In genomic region chr5:43485406-43485805, GRCh38 we compare ENCODE assay signal across 12 cellular contexts. TPM values are rescaled to one million over a fixed set of nuclear protein-coding genes. Genes with fewer than 3 reads are reported as not detected.
DNase-seq lines count a peak whose midpoint lies in the region; ATAC-seq, FAIRE-seq and TF ChIP-seq lines count a peak whose summit lies in the region.
"Had no signal": no experiment of that assay in that cellular context is flagged by ENCODE, and none has a peak within 500 bp of the region (broad histone marks: within the 10 kb centered on the region; RNA-seq: fewer than 3 reads in every experiment).

No MANE protein-coding gene starts in this region.

- peaks cover 33% of the 10 kb centered on the region for H3K36me3 Mint-ChIP-seq in activated naive CD8-positive, alpha-beta T cell treated with anti-CD3 and anti-CD28 coated beads, Interleukin-2, amount 50 U/mL, for 24 hours (ENCODE audit: low read depth)
- H3K36me3 Mint-ChIP-seq in natural killer cell treated with Interleukin-12 subunit alpha and Interleukin-12 subunit beta and Interleukin-15 and Interleukin-18, amount 100 ng/mL, for 72 hours, result peaks cover 6% of the 10 kb centered on the region

- ATAC-seq in activated naive CD8-positive, alpha-beta T cell treated with anti-CD3 and anti-CD28 coated beads, Interleukin-2, amount 50 U/mL, for 24 hours, result no peak
- ATAC-seq in natural killer cell treated with Interleukin-12 subunit alpha and Interleukin-12 subunit beta and Interleukin-15 and Interleukin-18, amount 100 ng/mL, for 72 hours, result no peak
- ATAC-seq in HG03159 (IDR thresholded peaks at IDR 0.05; ENCODE audit: unreplicated experiment) (no peak), HG02973 (IDR thresholded peaks at IDR 0.05; ENCODE audit: unreplicated experiment) (no peak)
- ATAC-seq: activated CD4-positive, CD25-positive, alpha-beta regulatory T cell treated with anti-CD3 and anti-CD28 coated beads, Interleukin-2, amount 50 U/mL, for 24 hours had no signal

- peaks cover 2% of the 10 kb centered on the region for H3K27me3 Mint-ChIP-seq in activated naive CD8-positive, alpha-beta T cell treated with anti-CD3 and anti-CD28 coated beads, Interleukin-2, amount 50 U/mL, for 24 hours
- H3K27me3 Mint-ChIP-seq in natural killer cell treated with Interleukin-12 subunit alpha and Interleukin-12 subunit beta and Interleukin-15 and Interleukin-18, amount 100 ng/mL, for 72 hours, result no peaks in the 10 kb centered on the region

- H3K9me3 Mint-ChIP-seq in activated naive CD8-positive, alpha-beta T cell treated with anti-CD3 and anti-CD28 coated beads, Interleukin-2, amount 50 U/mL, for 24 hours, result no peaks in the 10 kb centered on the region
- H3K9me3 Mint-ChIP-seq in natural killer cell treated with Interleukin-12 subunit alpha and Interleukin-12 subunit beta and Interleukin-15 and Interleukin-18, amount 100 ng/mL, for 72 hours, result no peaks in the 10 kb centered on the region

- no peak for TF ChIP-seq POLR2A in GM12891 (IDR thresholded peaks at IDR 0.05; ENCODE audit: low read depth, low read length)

- peak overlapping the region; percentile 99 for H3K27ac Mint-ChIP-seq in activated naive CD8-positive, alpha-beta T cell treated with anti-CD3 and anti-CD28 coated beads, Interleukin-2, amount 50 U/mL, for 24 hours
- peak overlapping the region; percentile 98 for H3K27ac Mint-ChIP-seq in natural killer cell treated with Interleukin-12 subunit alpha and Interleukin-12 subunit beta and Interleukin-15 and Interleukin-18, amount 100 ng/mL, for 72 hours

- no peak for FAIRE-seq in GM12891 (lab: Jason Lieb, UNC)
- FAIRE-seq: colon had no signal

- H3K4me3 Mint-ChIP-seq in activated naive CD8-positive, alpha-beta T cell treated with anti-CD3 and anti-CD28 coated beads, Interleukin-2, amount 50 U/mL, for 24 hours, result peak overlapping the region; percentile 95
- peak overlapping the region; percentile 35 for H3K4me3 Mint-ChIP-seq in natural killer cell treated with Interleukin-12 subunit alpha and Interleukin-12 subunit beta and Interleukin-15 and Interleukin-18, amount 100 ng/mL, for 72 hours

- H3K4me1 Mint-ChIP-seq in activated naive CD8-positive, alpha-beta T cell treated with anti-CD3 and anti-CD28 coated beads, Interleukin-2, amount 50 U/mL, for 24 hours, result peaks cover 41% of the 10 kb centered on the region
- peaks cover 20 to 38% of the 10 kb centered on the region in 2 donors for H3K4me1 Mint-ChIP-seq in natural killer cell treated with Interleukin-12 subunit alpha and Interleukin-12 subunit beta and Interleukin-15 and Interleukin-18, amount 100 ng/mL, for 72 hours (ENCODE audit: low read depth in 2 of 2)

- no peak for DNase-seq in GM12891 (ENCODE audit: insufficient read length, low spot score)
- peak; percentile 22 for DNase-seq in NAMALWA (ENCODE audit: low spot score)
- no peak for DNase-seq in activated naive CD8-positive, alpha-beta T cell treated with anti-CD3 and anti-CD28 coated beads, Interleukin-2, amount 50 U/mL, for 24 hours
- DNase-seq in natural killer cell treated with Interleukin-12 subunit alpha and Interleukin-12 subunit beta and Interleukin-15 and Interleukin-18, amount 100 ng/mL, for 72 hours (ENCODE audit: low spot score), result no peak
- no peak for DNase-seq in midbrain (lab: John Stamatoyannopoulos, UW)
- no peak for DNase-seq in stimulated activated CD4-positive, alpha-beta T cell treated with anti-CD3 and anti-CD28 coated beads, Interleukin-2, amount 100 ng/mL, for 24 hours
- DNase-seq: NCI-H748 treated with DMSO at 0.1 percent for 48 hours, retina had no signal

TF ChIP-seq in GM12891, 5 proteins besides CTCF, POLR2A, EP300 and RAD21:
- TF ChIP-seq SPI1 (IDR thresholded peaks at IDR 0.05; ENCODE audit: low read depth, low read length), result 0 out of 2 replicates have a peak, but pooled peaks have one; percentile 9
- TF ChIP-seq POU2F2 (IDR thresholded peaks at IDR 0.05; ENCODE audit: low read depth, low read length), result no peak
- TF ChIP-seq TAF1 (IDR thresholded peaks at IDR 0.05; ENCODE audit: low read depth, low read length), result no peak
- TF ChIP-seq POLR2AphosphoS5 (IDR thresholded peaks at IDR 0.05; ENCODE audit: low read depth, low read length), result no peak
- no peak for TF ChIP-seq PAX5 (IDR thresholded peaks at IDR 0.05; ENCODE audit: insufficient read depth, low read length, severe bottlenecking)

RNA-seq across cellular contexts. Expression of gene TMEM267, which starts 1.7 kb away (rescaled TPM):
- polyA plus RNA-seq in GM12891 (2012; ENCODE audit: low read depth, missing spikeins), result 7.0 TPM
- 10 to 100 TPM; 20.6 to 23.0 TPM for total RNA-seq in natural killer cell treated with Interleukin-12 subunit alpha and Interleukin-12 subunit beta and Interleukin-15 and Interleukin-18, amount 100 ng/mL, for 72 hours

RNA-seq across cellular contexts. Expression of gene C5orf34, which starts 29.5 kb away (rescaled TPM):
- 2.8 TPM for polyA plus RNA-seq in GM12891 (2012; ENCODE audit: low read depth, missing spikeins)
- 1 to 10 TPM; 4.7 to 6.5 TPM for total RNA-seq in natural killer cell treated with Interleukin-12 subunit alpha and Interleukin-12 subunit beta and Interleukin-15 and Interleukin-18, amount 100 ng/mL, for 72 hours
